Comparison of ENCODE assay signal across 12 cellular contexts in genomic region chr9:32554107-32554506, GRCh38. TPM values are rescaled to one million over a fixed set of nuclear protein-coding genes. Genes with fewer than 3 reads are reported as not detected.
DNase-seq lines count a peak whose midpoint lies in the region; ATAC-seq, FAIRE-seq and TF ChIP-seq lines count a peak whose summit lies in the region.
"Had no signal": no experiment of that assay in that cellular context is flagged by ENCODE, and none has a peak within 500 bp of the region (broad histone marks: within the 10 kb centered on the region; RNA-seq: fewer than 3 reads in every experiment).

No MANE protein-coding gene starts in this region.

- TF ChIP-seq EP300 in K562 (IDR thresholded peaks at IDR 0.05; ENCODE audit: low read length) = peak; percentile 87

- no peak overlapping the region; the same call in 1 of the 2 replicates for H3K4me2 ChIP-seq in OCI-LY1 (ENCODE audit: low read length)
- H3K4me2 ChIP-seq in K562 (ENCODE audit: insufficient read depth, low read length) = peak overlapping the region; percentile 32; the same call in 1 of the 2 replicates

- H3K4me1 ChIP-seq in OCI-LY1 (ENCODE audit: insufficient read depth, low read length, severe bottlenecking) (peaks cover 40% of the 10 kb centered on the region), K562 (replicated peaks in 1 of 2; ENCODE audit: control insufficient read depth in 2 of 2, insufficient read depth in 2 of 2, low read length in 2 of 2) (peaks cover 10 to 15% of the 10 kb centered on the region in 2 experiments; a peak in 4 of 5 replicates), Caco-2 (no peaks in the 10 kb centered on the region)

- no peak for DNase-seq in activated T-cell treated with anti-CD3 and anti-CD28 coated beads, Interleukin-2, amount 50 U/mL, for 72 hours
- DNase-seq in activated T-cell treated with anti-CD3 and anti-CD28 coated beads for 4 hours = no peak
- peak; percentile 47 to 78 (median 62) for DNase-seq in K562 (ENCODE audit: extremely low read depth in 1 of 4, low spot score in 3 of 4)
- no peak for DNase-seq in osteocyte (ENCODE audit: extremely low spot score, unreplicated experiment)
- DNase-seq in NCI-H2227 (lab: John Stamatoyannopoulos, UW; ENCODE audit: unreplicated experiment) = no peak
- DNase-seq in Caco-2 = no peak
- DNase-seq in DMS114 treated with DMSO at 0.1 percent for 48 hours (lab: John Stamatoyannopoulos, UW; ENCODE audit: unreplicated experiment) = no peak
- DNase-seq: heart right ventricle, Right ventricle myocardium superior had no signal

- BruUV-seq in K562 (replicated peaks; lab: Mats Ljungman, UMichigan) = no TSS peak
- no TSS peak for BruUV-seq in Caco-2 (replicated peaks; lab: Mats Ljungman, UMichigan)

- H3K36me3 ChIP-seq in OCI-LY1 (ENCODE audit: insufficient read depth, low read length) (peaks cover 13% of the 10 kb centered on the region; the same call in 1 of the 2 replicates), K562 (ENCODE audit: control insufficient read depth, insufficient read depth, low read length) (peaks cover 9% of the 10 kb centered on the region; the same call in 2 of the 3 replicates), Caco-2 (ENCODE audit: control insufficient read depth, insufficient read depth, low read length) (no peaks in the 10 kb centered on the region)

- no peaks in the 10 kb centered on the region for H3K9me1 ChIP-seq in K562 (ENCODE audit: control insufficient read depth, insufficient read depth, low read length)

- FAIRE-seq in K562 (lab: Jason Lieb, UNC) = peak; percentile 90

- WGBS in K562 (ENCODE audit: insufficient coverage, low coverage, missing lambda C conversion rate) = 0% methylated on average over 2 of the region's 2 CpGs

- H3K9ac ChIP-seq in OCI-LY1 (ENCODE audit: low read length) = no peak overlapping the region
- H3K9ac ChIP-seq in K562 (ENCODE audit: insufficient read depth in 1 of 2, low read depth in 2 of 2, low read length in 2 of 2) = peak overlapping the region in 1 of 2 experiments; percentile 53; a peak in 1 of 4 replicates

- TF ChIP-seq CTCF in OCI-LY1 (IDR thresholded peaks at IDR 0.05; ENCODE audit: low read length) (no peak), K562 (IDR thresholded peaks at IDR 0.05 in 2 of 3, conservative IDR thresholded peaks at IDR 0.05 in 1 of 3; ENCODE audit: insufficient read depth in 2 of 3, low read depth in 1 of 3, low read length in 3 of 3) (no peak), osteocyte (IDR thresholded peaks at IDR 0.05) (no peak), Caco-2 (IDR thresholded peaks at IDR 0.05; ENCODE audit: insufficient read depth in 1 of 2, low read depth in 1 of 2, low read length in 1 of 2, severe bottlenecking in 1 of 2, unreplicated experiment in 1 of 2) (no peak)

- H3K27me3 ChIP-seq in OCI-LY1 (ENCODE audit: insufficient read depth, low read length) (no peaks in the 10 kb centered on the region), K562 (ENCODE audit: control insufficient read depth in 2 of 2, insufficient read depth in 2 of 2, low read length in 2 of 2) (no peaks in the 10 kb centered on the region), Caco-2 (replicated peaks; ENCODE audit: control insufficient read depth, insufficient read depth, low read length) (no peaks in the 10 kb centered on the region)
- H3K27me3 ChIP-seq: heart right ventricle had no signal

- peaks cover 20% of the 10 kb centered on the region for H3K79me2 ChIP-seq in OCI-LY1 (ENCODE audit: insufficient read depth, low read length)
- peaks cover 53% of the 10 kb centered on the region for H3K79me2 ChIP-seq in K562 (ENCODE audit: control insufficient read depth, insufficient read depth, low read length)

- intact Hi-C loops in K562 (cut with micrococcal nuclease) = no loop called here
- intact Hi-C loops in Caco-2 (cut with micrococcal nuclease; ENCODE audit: unreplicated experiment) = no loop called here

- no peak overlapping the region for H3K4me3 ChIP-seq in OCI-LY1 (ENCODE audit: low read depth, low read length, poor library complexity, severe bottlenecking)
- H3K4me3 ChIP-seq in K562 = no peak overlapping the region
- H3K4me3 ChIP-seq in Caco-2 (ENCODE audit: low read depth, low read length) = no peak overlapping the region
- H3K4me3 ChIP-seq: heart right ventricle had no signal

- H3K27ac Mint-ChIP-seq in activated T-cell treated with anti-CD3 and anti-CD28 coated beads, Interleukin-2, amount 50 U/mL, for 72 hours = peak overlapping the region; percentile 100
- H3K27ac Mint-ChIP-seq in osteocyte (ENCODE audit: unreplicated experiment) (no peak overlapping the region), Caco-2 (ENCODE audit: unreplicated experiment) (no peak overlapping the region)

- in situ Hi-C loops in K562 (cut with MboI) = loop anchor here (25.0 kb wide), 1 partner anchor 683 kb away; the partner anchor contains the start of gene SPINK4

- no peak for ATAC-seq in activated T-cell treated with anti-CD3 and anti-CD28 coated beads, Interleukin-2, amount 50 U/mL, for 72 hours (replicated peaks in 1 of 2)
- peak; percentile 18; the same call in 1 of the 3 replicates for ATAC-seq in K562
- ATAC-seq: activated naive CD4-positive, alpha-beta T cell treated with anti-CD3 and anti-CD28 coated beads, Interleukin-2, amount 50 U/mL, for 72 hours; heart right ventricle had no signal

- H3K27me3 Mint-ChIP-seq in activated T-cell treated with anti-CD3 and anti-CD28 coated beads, Interleukin-2, amount 50 U/mL, for 72 hours (ENCODE audit: low read depth) = no peaks in the 10 kb centered on the region
- no peaks in the 10 kb centered on the region for H3K27me3 Mint-ChIP-seq in osteocyte (ENCODE audit: unreplicated experiment)
- no peaks in the 10 kb centered on the region for H3K27me3 Mint-ChIP-seq in Caco-2 (ENCODE audit: insufficient read depth, unreplicated experiment)
- H3K27me3 Mint-ChIP-seq: memory B cell had no signal

- H3F3A ChIP-seq in OCI-LY1 (ENCODE audit: insufficient read depth, low read length) = no peaks in the 10 kb centered on the region

- H3K4me1 Mint-ChIP-seq in activated T-cell treated with anti-CD3 and anti-CD28 coated beads, Interleukin-2, amount 50 U/mL, for 72 hours (ENCODE audit: low read depth) = peaks cover 38% of the 10 kb centered on the region
- H3K4me1 Mint-ChIP-seq in osteocyte (ENCODE audit: unreplicated experiment) (peaks cover 20% of the 10 kb centered on the region), Caco-2 (ENCODE audit: low read depth, unreplicated experiment) (peaks cover 7% of the 10 kb centered on the region)

- H3K27ac ChIP-seq in OCI-LY1 (ENCODE audit: low read depth, low read length, poor library complexity, severe bottlenecking) (peak overlapping the region; percentile 96), K562 (ENCODE audit: extremely low read depth, low read depth, low read length) (peak overlapping the region; percentile 97)

- CTCF ChIA-PET in K562 (lab: Yijun Ruan, JAX; ENCODE audit: low intra/inter-chr PET ratio) (no interaction called here), Caco-2 (lab: Charles Lee) (no interaction called here)

- no peak for TF ChIP-seq RAD21 in K562 (CRISPR knock-in tag; conservative IDR thresholded peaks at IDR 0.05 in 1 of 2, IDR thresholded peaks at IDR 0.05 in 1 of 2)

- H3K9me2 ChIP-seq in OCI-LY1 (ENCODE audit: low read depth, low read length) = no peaks in the 10 kb centered on the region

- no peak for TF ChIP-seq POLR2A in K562 (conservative IDR thresholded peaks at IDR 0.05)

- H3K4me3 Mint-ChIP-seq in activated T-cell treated with anti-CD3 and anti-CD28 coated beads, Interleukin-2, amount 50 U/mL, for 72 hours = peak overlapping the region in 1 of 2 donors; percentile 100
- peak overlapping the region; percentile 46 for H3K4me3 Mint-ChIP-seq in osteocyte (ENCODE audit: unreplicated experiment)
- no peak overlapping the region for H3K4me3 Mint-ChIP-seq in Caco-2 (ENCODE audit: unreplicated experiment)

- POLR2A ChIA-PET in K562 (lab: Yijun Ruan, JAX) = interaction anchor here (0.8 to 1.2 kb wide), 3 partner anchors 9 to 489 kb away, joined by 3 to 6 read pairs (median 4); no protein-coding TSS in a partner anchor
- POLR2A ChIA-PET in Caco-2 (lab: Charles Lee) = no interaction called here

- peaks cover 3 to 12% of the 10 kb centered on the region in 2 donors for H3K36me3 Mint-ChIP-seq in activated T-cell treated with anti-CD3 and anti-CD28 coated beads, Interleukin-2, amount 50 U/mL, for 72 hours (ENCODE audit: insufficient read depth in 2 of 2)
- H3K36me3 Mint-ChIP-seq in osteocyte (ENCODE audit: unreplicated experiment) (peaks cover 5% of the 10 kb centered on the region), Caco-2 (ENCODE audit: insufficient read depth, unreplicated experiment) (peaks cover 34% of the 10 kb centered on the region)

- no peaks in the 10 kb centered on the region for H3K9me3 Mint-ChIP-seq in activated T-cell treated with anti-CD3 and anti-CD28 coated beads, Interleukin-2, amount 50 U/mL, for 72 hours
- no peaks in the 10 kb centered on the region for H3K9me3 Mint-ChIP-seq in osteocyte (ENCODE audit: unreplicated experiment)
- H3K9me3 Mint-ChIP-seq in Caco-2 (ENCODE audit: unreplicated experiment) = no peaks in the 10 kb centered on the region
- H3K9me3 Mint-ChIP-seq: activated naive CD4-positive, alpha-beta T cell treated with anti-CD3 and anti-CD28 coated beads, Interleukin-2, amount 50 U/mL, for 72 hours; memory B cell had no signal

- no peaks in the 10 kb centered on the region for H3K9me3 ChIP-seq in OCI-LY1 (ENCODE audit: low read length)
- no peaks in the 10 kb centered on the region for H3K9me3 ChIP-seq in K562 (replicated peaks; ENCODE audit: control insufficient read depth, insufficient read depth, low read depth, low read length)
- H3K9me3 ChIP-seq in Caco-2 = no peaks in the 10 kb centered on the region
- H3K9me3 ChIP-seq: heart right ventricle had no signal

- H4K20me1 ChIP-seq in OCI-LY1 (ENCODE audit: insufficient read depth, low read length) (no peaks in the 10 kb centered on the region), K562 (replicated peaks; ENCODE audit: control insufficient read depth, insufficient read depth, low read length) (peaks cover 8% of the 10 kb centered on the region; the same call in 1 of the 2 replicates)

- H2AFZ ChIP-seq in OCI-LY1 (ENCODE audit: low read length) (no peak overlapping the region), K562 (ENCODE audit: low read depth, low read length) (no peak overlapping the region)

RNA-seq across cellular contexts. Expression of gene TOPORS, which starts 1.7 kb away (rescaled TPM):
- total RNA-seq in activated T-cell treated with anti-CD3 and anti-CD28 coated beads, Interleukin-2, amount 50 U/mL, for 72 hours = 10 to 100 TPM; 12.8 to 13.8 TPM
- 5.5 and 23.2 TPM in 2 replicates for total RNA-seq in K562 (2011; cell fraction: chromatin; rRNA removed; ENCODE audit: low replicate concordance)
- total RNA-seq in K562 (2011; cell fraction: nucleolus; rRNA removed) = 4.5 and 5.9 TPM in 2 replicates
- 8.9 and 9.8 TPM in 2 replicates for total RNA-seq in K562 (2011; cell fraction: nucleoplasm; rRNA removed)
- total RNA-seq in K562 (2014; rRNA removed) (9.3 and 9.9 TPM in 2 replicates), K562 (2014; rRNA removed; fragmentation: Illumina TruSeq; extraction: Trizol) (17.3 and 21.5 TPM in 2 replicates), K562 (2015; rRNA removed; fragmentation: Illumina TruSeq; extraction: Trizol) (17.6 and 19.6 TPM in 2 replicates), K562 (2021) (8.5 and 9.2 TPM in 2 replicates), osteocyte (17.8 and 18.4 TPM in 2 replicates), Caco-2 (2022) (13.9 and 14.6 TPM in 2 replicates)
- polyA plus RNA-seq in K562 (2011; rRNA removed) (8.1 and 11.4 TPM in 2 replicates), K562 (2014; fragmentation: Illumina TruSeq; extraction: Trizol) (13.6 and 15.9 TPM in 2 replicates), K562 (2014; fragmentation: Nextera tagmentation; extraction: Ambion mirVana) (1 to 10 TPM; 4.3 to 5.0 TPM), K562 (2014; rRNA removed) (7.6 and 8.5 TPM in 2 replicates)
- polyA plus RNA-seq in K562 (2011; cell fraction: cytosol; rRNA removed) = 2.7 and 4.2 TPM in 2 replicates
- polyA plus RNA-seq in K562 (2011; cell fraction: nucleus; rRNA removed) = 4.8 and 5.8 TPM in 2 replicates
- polyA plus RNA-seq in K562 (2012) = 6.4 and 6.7 TPM in 2 replicates
- polyA minus RNA-seq in K562 (2011; rRNA and poly(A)+ RNA removed) = 24.1 and 25.5 TPM in 2 replicates
- polyA minus RNA-seq in K562 (2011; cell fraction: cytosol; rRNA and poly(A)+ RNA removed) = 4.4 and 5.1 TPM in 2 replicates
- 5.5 and 9.2 TPM in 2 replicates for polyA minus RNA-seq in K562 (2011; cell fraction: nucleus; rRNA and poly(A)+ RNA removed)

RNA-seq across cellular contexts. Expression of gene SMIM27, which starts 2.0 kb away (rescaled TPM):
- total RNA-seq in activated T-cell treated with anti-CD3 and anti-CD28 coated beads, Interleukin-2, amount 50 U/mL, for 72 hours = 10 to 100 TPM; 54.4 to 63.5 TPM
- 1.6 and 2.0 TPM in 2 replicates for total RNA-seq in K562 (2011; cell fraction: chromatin; rRNA removed; ENCODE audit: low replicate concordance)
- total RNA-seq in K562 (2011; cell fraction: nucleolus; rRNA removed) = 2.4 and 2.5 TPM in 2 replicates
- total RNA-seq in K562 (2011; cell fraction: nucleoplasm; rRNA removed) = 4.8 and 5.9 TPM in 2 replicates
- total RNA-seq in K562 (2014; rRNA removed) (2.9 and 5.9 TPM in 2 replicates), K562 (2014; rRNA removed; fragmentation: Illumina TruSeq; extraction: Trizol) (5.1 and 7.0 TPM in 2 replicates), K562 (2015; rRNA removed; fragmentation: Illumina TruSeq; extraction: Trizol) (7.9 and 8.3 TPM in 2 replicates), K562 (2021) (7.8 and 8.9 TPM in 2 replicates), osteocyte (13.4 and 14.6 TPM in 2 replicates), Caco-2 (2022) (5.3 and 5.9 TPM in 2 replicates)
- polyA plus RNA-seq in K562 (2011; rRNA removed) (8.7 and 10.6 TPM in 2 replicates), K562 (2014; fragmentation: Illumina TruSeq; extraction: Trizol) (4.6 and 5.8 TPM in 2 replicates), K562 (2014; fragmentation: Nextera tagmentation; extraction: Ambion mirVana) (10 to 100 TPM; 14.6 to 16.1 TPM), K562 (2014; rRNA removed) (4.4 and 9.8 TPM in 2 replicates)
- 2.6 and 3.3 TPM in 2 replicates for polyA plus RNA-seq in K562 (2011; cell fraction: cytosol; rRNA removed)
- 6.1 and 6.7 TPM in 2 replicates for polyA plus RNA-seq in K562 (2011; cell fraction: nucleus; rRNA removed)
- 13.3 and 21.5 TPM in 2 replicates for polyA plus RNA-seq in K562 (2012)
- polyA minus RNA-seq in K562 (2011; rRNA and poly(A)+ RNA removed) = 1.1 and 2.9 TPM in 2 replicates
- polyA minus RNA-seq in K562 (2011; cell fraction: cytosol; rRNA and poly(A)+ RNA removed) = 2.0 TPM in 1 of 2 replicates, not detected in the other
- polyA minus RNA-seq in K562 (2011; cell fraction: nucleus; rRNA and poly(A)+ RNA removed) = 1.6 and 3.8 TPM in 2 replicates

RNA-seq across cellular contexts. Expression of gene NDUFB6, which starts 18.9 kb away (rescaled TPM):
- 10 to 100 TPM; 29.2 to 31.7 TPM for total RNA-seq in activated T-cell treated with anti-CD3 and anti-CD28 coated beads, Interleukin-2, amount 50 U/mL, for 72 hours
- total RNA-seq in K562 (2011; cell fraction: chromatin; rRNA removed; ENCODE audit: low replicate concordance) = 7.1 and 14.0 TPM in 2 replicates
- 29.0 and 30.8 TPM in 2 replicates for total RNA-seq in K562 (2011; cell fraction: nucleolus; rRNA removed)
- 16.9 and 18.0 TPM in 2 replicates for total RNA-seq in K562 (2011; cell fraction: nucleoplasm; rRNA removed)
- total RNA-seq in K562 (2014; rRNA removed) (61.6 and 64.0 TPM in 2 replicates), K562 (2014; rRNA removed; fragmentation: Illumina TruSeq; extraction: Trizol) (41.0 and 41.4 TPM in 2 replicates), K562 (2015; rRNA removed; fragmentation: Illumina TruSeq; extraction: Trizol) (44.0 and 46.9 TPM in 2 replicates), K562 (2021) (60.2 and 67.8 TPM in 2 replicates), osteocyte (47.6 and 49.8 TPM in 2 replicates), Caco-2 (2022) (71.9 and 74.6 TPM in 2 replicates)
- polyA plus RNA-seq in K562 (2011; rRNA removed) (55.4 and 64.9 TPM in 2 replicates), K562 (2014; fragmentation: Illumina TruSeq; extraction: Trizol) (26.5 and 43.6 TPM in 2 replicates), K562 (2014; fragmentation: Nextera tagmentation; extraction: Ambion mirVana) (10 to 100 TPM; 71.2 to 88.1 TPM), K562 (2014; rRNA removed) (81.8 and 83.9 TPM in 2 replicates)
- polyA plus RNA-seq in K562 (2011; cell fraction: cytosol; rRNA removed) = 34.2 and 51.2 TPM in 2 replicates
- 18.0 and 21.5 TPM in 2 replicates for polyA plus RNA-seq in K562 (2011; cell fraction: nucleus; rRNA removed)
- 35.1 and 82.5 TPM in 2 replicates for polyA plus RNA-seq in K562 (2012)
- polyA minus RNA-seq in K562 (2011; rRNA and poly(A)+ RNA removed) = 7.4 and 8.8 TPM in 2 replicates
- polyA minus RNA-seq in K562 (2011; cell fraction: cytosol; rRNA and poly(A)+ RNA removed) = 21.8 and 25.1 TPM in 2 replicates
- polyA minus RNA-seq in K562 (2011; cell fraction: nucleus; rRNA and poly(A)+ RNA removed) = 8.3 and 13.7 TPM in 2 replicates

RNA-seq across cellular contexts. Expression of gene RIGI, which starts 28.1 kb away (rescaled TPM):
- 1 to 10 TPM; 7.9 to 8.6 TPM for total RNA-seq in activated T-cell treated with anti-CD3 and anti-CD28 coated beads, Interleukin-2, amount 50 U/mL, for 72 hours
- total RNA-seq in K562 (2011; cell fraction: chromatin; rRNA removed; ENCODE audit: low replicate concordance) = 0.53 and 1.9 TPM in 2 replicates
- 0.33 and 0.39 TPM in 2 replicates for total RNA-seq in K562 (2011; cell fraction: nucleolus; rRNA removed)
- 0.59 and 1.1 TPM in 2 replicates for total RNA-seq in K562 (2011; cell fraction: nucleoplasm; rRNA removed)
- total RNA-seq in K562 (2014; rRNA removed) (0.27 and 0.49 TPM in 2 replicates), K562 (2014; rRNA removed; fragmentation: Illumina TruSeq; extraction: Trizol) (0.80 and 1.1 TPM in 2 replicates), K562 (2015; rRNA removed; fragmentation: Illumina TruSeq; extraction: Trizol) (1.0 and 1.1 TPM in 2 replicates), K562 (2021) (0.49 and 0.62 TPM in 2 replicates), osteocyte (8.7 and 9.8 TPM in 2 replicates), Caco-2 (2022) (7.9 and 8.0 TPM in 2 replicates)
- polyA plus RNA-seq in K562 (2011; rRNA removed) (0.43 and 0.54 TPM in 2 replicates), K562 (2014; fragmentation: Illumina TruSeq; extraction: Trizol) (0.53 and 0.94 TPM in 2 replicates), K562 (2014; fragmentation: Nextera tagmentation; extraction: Ambion mirVana) (under 1 TPM; 0.32 to 0.36 TPM), K562 (2014; rRNA removed) (0.31 and 0.50 TPM in 2 replicates)
- 0.10 and 0.21 TPM in 2 replicates for polyA plus RNA-seq in K562 (2011; cell fraction: cytosol; rRNA removed)
- polyA plus RNA-seq in K562 (2011; cell fraction: nucleus; rRNA removed) = 0.21 and 0.39 TPM in 2 replicates
- polyA plus RNA-seq in K562 (2012) = 0.61 and 1.00 TPM in 2 replicates
- 0.95 and 1.2 TPM in 2 replicates for polyA minus RNA-seq in K562 (2011; rRNA and poly(A)+ RNA removed)
- 0.38 TPM in 1 of 2 replicates, not detected in the other for polyA minus RNA-seq in K562 (2011; cell fraction: cytosol; rRNA and poly(A)+ RNA removed)
- 0.54 and 0.89 TPM in 2 replicates for polyA minus RNA-seq in K562 (2011; cell fraction: nucleus; rRNA and poly(A)+ RNA removed)

Comparison
In these comparisons a context has a peak if more than half of its experiments do, and no peak if none do; other contexts are left out.
1. DNase-seq: peak in K562 (4 of 4); none in activated T-cell treated with anti-CD3 and anti-CD28 coated beads, Interleukin-2, amount 50 U/mL, for 72 hours (0 of 2), activated T-cell treated with anti-CD3 and anti-CD28 coated beads for 4 hours (single experiment), osteocyte (single experiment), NCI-H2227 (single experiment), Caco-2 (0 of 2) and DMS114 treated with DMSO at 0.1 percent for 48 hours (single experiment).